Comparison of ENCODE assay signal across 28 cellular contexts in the genomic region with DNA sequence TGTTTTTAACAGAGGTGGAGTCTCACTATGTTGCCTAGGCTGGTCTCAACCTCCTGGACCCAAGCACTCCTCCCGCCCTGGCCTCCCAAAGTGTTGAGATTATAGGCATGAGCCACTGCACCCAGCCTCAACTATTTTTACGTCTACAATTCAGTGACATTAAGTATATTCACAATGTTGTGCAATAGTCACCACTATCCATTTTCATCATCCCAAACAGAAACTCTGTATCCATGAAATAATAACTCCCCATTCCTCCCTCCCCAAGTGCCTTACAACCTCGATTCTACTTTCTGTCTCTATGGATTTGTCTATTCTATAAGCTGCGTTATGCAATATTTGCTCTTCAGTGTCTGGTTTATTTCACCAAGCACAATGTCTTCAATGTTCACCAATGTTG.
"Had no signal": no experiment of that assay in that cellular context is flagged by ENCODE, and none has a peak within 500 bp of the region (broad histone marks: within the 10 kb centered on the region; RNA-seq: fewer than 3 reads in every experiment).

No MANE protein-coding gene starts in this region.

- H3K4me1 ChIP-seq: parathyroid adenoma, psoas muscle, spleen, testis, tibial artery, upper lobe of right lung, uterus had no signal

- ATAC-seq: natural killer cell; psoas muscle; right cardiac atrium; sciatic nerve; stimulated activated memory B cell treated with anti-CD40 and anti-IgM and Interleukin-4, amounts not matched to agents 10 μg/mL and 1 μg/mL and 100 μg/mL, for 72 hours; stimulated activated naive CD8-positive, alpha-beta T cell treated with anti-CD3 and anti-CD28 coated beads, Interleukin-15, amount 100 ng/mL, for 72 hours; stimulated activated naive CD8-positive, alpha-beta T cell treated with anti-CD3 and anti-CD28 coated beads, Interleukin-15, Interleukin-2, amounts not matched to agents 100 U/mL and 50 U/mL, for 24 hours; upper lobe of right lung had no signal

- H3K4me3 ChIP-seq: neural progenitor cell, ovary, psoas muscle, skin epidermis, spleen, suprapubic skin, testis, tibial artery, transverse colon, upper lobe of right lung, uterus had no signal

- H3K27me3 ChIP-seq: neural progenitor cell, ovary, spleen, suprapubic skin, testis, tibial artery, transverse colon, upper lobe of right lung, uterus had no signal

- H3K9me3 ChIP-seq: ovary, psoas muscle, spleen, suprapubic skin, testis, tibial artery, transverse colon, upper lobe of right lung, uterus had no signal

- H3K9ac ChIP-seq: neural progenitor cell, parathyroid adenoma had no signal

- H3K4me2 ChIP-seq: neural progenitor cell, smooth muscle cell had no signal

- H3K79me2 ChIP-seq: parathyroid adenoma had no signal

- DNase-seq: natural killer cell; occipital lobe; ovary; posterior cingulate gyrus; psoas muscle; right cardiac atrium; spleen; stimulated activated CD4-positive, alpha-beta T cell treated with anti-CD3 and anti-CD28 coated beads, Interleukin-12 subunit alpha, Interleukin-12 subunit beta, amount 100 ng/mL, for 4 hours; stimulated activated CD4-positive, alpha-beta T cell treated with anti-CD3 and anti-CD28 coated beads, Interleukin-1b, Interleukin-23, amount 100 ng/mL, for 48 hours; stimulated activated CD4-positive, alpha-beta T cell treated with anti-CD3 and anti-CD28 coated beads, Interleukin-4, amount 100 ng/mL, for 1 hour; stimulated activated CD4-positive, alpha-beta T cell treated with anti-CD3 and anti-CD28 coated beads, Interleukin-4, amount 100 ng/mL, for 4 hours; stimulated activated CD8-positive, alpha-beta memory T cell treated with anti-CD3 and anti-CD28 coated beads, Interleukin-4, amount 100 ng/mL, for 48 hours; stimulated activated naive CD4-positive, alpha-beta T cell; stimulated activated naive CD8-positive, alpha-beta T cell treated with anti-CD3 and anti-CD28 coated beads, Interleukin-15, amount 100 ng/mL, for 72 hours; stimulated activated naive CD8-positive, alpha-beta T cell treated with anti-CD3 and anti-CD28 coated beads, Interleukin-15, Interleukin-2, amounts not matched to agents 100 U/mL and 50 U/mL, for 24 hours; substantia nigra; testis; tibial artery; transverse colon; upper lobe of right lung; uterus had no signal

- H3K27ac ChIP-seq: neural progenitor cell, ovary, parathyroid adenoma, psoas muscle, skin epidermis, spleen, suprapubic skin, testis, tibial artery, transverse colon, upper lobe of right lung, uterus had no signal

- H3K36me3 ChIP-seq: neural progenitor cell, ovary, spleen, suprapubic skin, tibial artery, transverse colon, upper lobe of right lung, uterus had no signal
